2 cellular contexts compared by ENCODE assay signal in the genomic region with DNA sequence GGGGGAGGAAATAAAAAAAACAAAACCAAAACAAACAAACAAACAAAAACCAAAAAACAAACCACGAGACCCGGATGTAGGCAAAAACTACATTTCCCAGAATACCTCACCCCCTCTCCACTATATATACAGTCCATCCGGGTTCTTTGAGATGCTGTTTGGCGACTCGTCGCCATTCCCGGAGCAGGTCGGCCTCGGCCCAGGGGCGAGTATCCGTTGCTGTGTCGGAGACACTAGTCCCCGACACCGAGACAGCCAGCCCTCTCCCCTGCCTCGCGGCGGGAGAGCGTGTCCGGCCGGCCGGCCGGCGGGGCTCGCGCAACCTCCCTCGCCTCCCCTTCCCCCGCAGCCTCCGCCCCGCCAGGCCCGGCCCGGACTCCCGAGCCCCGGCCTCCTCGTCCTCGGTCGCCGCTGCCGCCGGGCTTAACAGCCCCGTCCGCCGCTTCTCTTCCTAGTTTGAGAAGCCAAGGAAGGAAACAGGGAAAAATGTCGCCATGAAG.
TF ChIP-seq lines count a peak whose summit lies in the region.

A gene (plus strand): TSS at position 154 of the 500 bp plus-strand sequence. CDS start 456 bp downstream, outside the sequence.

TF ChIP-seq in HCT116, 20 proteins besides CTCF, POLR2A, EP300 and RAD21 (continued from another document):
- TF ChIP-seq, protein P1, sequence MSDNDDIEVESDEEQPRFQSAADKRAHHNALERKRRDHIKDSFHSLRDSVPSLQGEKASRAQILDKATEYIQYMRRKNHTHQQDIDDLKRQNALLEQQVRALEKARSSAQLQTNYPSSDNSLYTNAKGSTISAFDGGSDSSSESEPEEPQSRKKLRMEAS (IDR thresholded peaks at IDR 0.05), result 0 out of 2 replicates have a peak, but pooled peaks have one; percentile 19
- TF ChIP-seq FOSL1 (IDR thresholded peaks at IDR 0.05; ENCODE audit: low read depth) (no peak), CEBPB (IDR thresholded peaks at IDR 0.05; ENCODE audit: low read depth) (no peak), ZNF274 (IDR thresholded peaks at IDR 0.05; ENCODE audit: low read depth, low read length) (no peak), EZH2 (IDR thresholded peaks at IDR 0.05) (no peak), ZFX (IDR thresholded peaks at IDR 0.05) (peak; percentile 98), YY1 (IDR thresholded peaks at IDR 0.05; ENCODE audit: extremely low read depth, insufficient replicate concordance, low read depth, low read length) (peak; percentile 89), EGR1 (IDR thresholded peaks at IDR 0.05; ENCODE audit: low read depth) (no peak), CBX3 (IDR thresholded peaks at IDR 0.05; ENCODE audit: low read depth) (0 out of 2 replicates have a peak, but pooled peaks have one; percentile 31), EZH2phosphoT487 (IDR thresholded peaks at IDR 0.05; ENCODE audit: borderline replicate concordance) (no peak), TCF7L2 (IDR thresholded peaks at IDR 0.05; ENCODE audit: borderline replicate concordance, extremely low read depth, insufficient read depth, insufficient read length) (no peak), SIN3A (IDR thresholded peaks at IDR 0.05; ENCODE audit: low read depth) (peak; percentile 49; the same call in 1 of the 2 replicates), SP1 (IDR thresholded peaks at IDR 0.05; ENCODE audit: low read depth) (peak; percentile 41; the same call in 1 of the 2 replicates)
- TF ChIP-seq, protein P2, sequence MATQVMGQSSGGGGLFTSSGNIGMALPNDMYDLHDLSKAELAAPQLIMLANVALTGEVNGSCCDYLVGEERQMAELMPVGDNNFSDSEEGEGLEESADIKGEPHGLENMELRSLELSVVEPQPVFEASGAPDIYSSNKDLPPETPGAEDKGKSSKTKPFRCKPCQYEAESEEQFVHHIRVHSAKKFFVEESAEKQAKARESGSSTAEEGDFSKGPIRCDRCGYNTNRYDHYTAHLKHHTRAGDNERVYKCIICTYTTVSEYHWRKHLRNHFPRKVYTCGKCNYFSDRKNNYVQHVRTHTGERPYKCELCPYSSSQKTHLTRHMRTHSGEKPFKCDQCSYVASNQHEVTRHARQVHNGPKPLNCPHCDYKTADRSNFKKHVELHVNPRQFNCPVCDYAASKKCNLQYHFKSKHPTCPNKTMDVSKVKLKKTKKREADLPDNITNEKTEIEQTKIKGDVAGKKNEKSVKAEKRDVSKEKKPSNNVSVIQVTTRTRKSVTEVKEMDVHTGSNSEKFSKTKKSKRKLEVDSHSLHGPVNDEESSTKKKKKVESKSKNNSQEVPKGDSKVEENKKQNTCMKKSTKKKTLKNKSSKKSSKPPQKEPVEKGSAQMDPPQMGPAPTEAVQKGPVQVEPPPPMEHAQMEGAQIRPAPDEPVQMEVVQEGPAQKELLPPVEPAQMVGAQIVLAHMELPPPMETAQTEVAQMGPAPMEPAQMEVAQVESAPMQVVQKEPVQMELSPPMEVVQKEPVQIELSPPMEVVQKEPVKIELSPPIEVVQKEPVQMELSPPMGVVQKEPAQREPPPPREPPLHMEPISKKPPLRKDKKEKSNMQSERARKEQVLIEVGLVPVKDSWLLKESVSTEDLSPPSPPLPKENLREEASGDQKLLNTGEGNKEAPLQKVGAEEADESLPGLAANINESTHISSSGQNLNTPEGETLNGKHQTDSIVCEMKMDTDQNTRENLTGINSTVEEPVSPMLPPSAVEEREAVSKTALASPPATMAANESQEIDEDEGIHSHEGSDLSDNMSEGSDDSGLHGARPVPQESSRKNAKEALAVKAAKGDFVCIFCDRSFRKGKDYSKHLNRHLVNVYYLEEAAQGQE (IDR thresholded peaks at IDR 0.05; ENCODE audit: low read depth), result no peak
- TF ChIP-seq, protein P3, sequence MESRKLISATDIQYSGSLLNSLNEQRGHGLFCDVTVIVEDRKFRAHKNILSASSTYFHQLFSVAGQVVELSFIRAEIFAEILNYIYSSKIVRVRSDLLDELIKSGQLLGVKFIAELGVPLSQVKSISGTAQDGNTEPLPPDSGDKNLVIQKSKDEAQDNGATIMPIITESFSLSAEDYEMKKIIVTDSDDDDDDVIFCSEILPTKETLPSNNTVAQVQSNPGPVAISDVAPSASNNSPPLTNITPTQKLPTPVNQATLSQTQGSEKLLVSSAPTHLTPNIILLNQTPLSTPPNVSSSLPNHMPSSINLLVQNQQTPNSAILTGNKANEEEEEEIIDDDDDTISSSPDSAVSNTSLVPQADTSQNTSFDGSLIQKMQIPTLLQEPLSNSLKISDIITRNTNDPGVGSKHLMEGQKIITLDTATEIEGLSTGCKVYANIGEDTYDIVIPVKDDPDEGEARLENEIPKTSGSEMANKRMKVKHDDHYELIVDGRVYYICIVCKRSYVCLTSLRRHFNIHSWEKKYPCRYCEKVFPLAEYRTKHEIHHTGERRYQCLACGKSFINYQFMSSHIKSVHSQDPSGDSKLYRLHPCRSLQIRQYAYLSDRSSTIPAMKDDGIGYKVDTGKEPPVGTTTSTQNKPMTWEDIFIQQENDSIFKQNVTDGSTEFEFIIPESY (IDR thresholded peaks at IDR 0.05; ENCODE audit: extremely low read depth, insufficient replicate concordance, low read length), result no peak
TF ChIP-seq in HCT116: peak in this region for 8.

TF ChIP-seq in SK-N-SH, 30 proteins besides CTCF, POLR2A, EP300 and RAD21 (continued from another document):
- TF ChIP-seq, protein P2 (IDR thresholded peaks at IDR 0.05; ENCODE audit: low read depth, low read length), result no peak
- TF ChIP-seq RCOR1 (IDR thresholded peaks at IDR 0.05; ENCODE audit: low read length), result no peak
- TF ChIP-seq, protein P3 (IDR thresholded peaks at IDR 0.05; ENCODE audit: borderline replicate concordance, low read depth), result no peak
- TF ChIP-seq MXI1 (IDR thresholded peaks at IDR 0.05; ENCODE audit: low read depth, low read length), result peak; percentile 33; the same call in 1 of the 2 replicates
- TF ChIP-seq, protein P4, sequence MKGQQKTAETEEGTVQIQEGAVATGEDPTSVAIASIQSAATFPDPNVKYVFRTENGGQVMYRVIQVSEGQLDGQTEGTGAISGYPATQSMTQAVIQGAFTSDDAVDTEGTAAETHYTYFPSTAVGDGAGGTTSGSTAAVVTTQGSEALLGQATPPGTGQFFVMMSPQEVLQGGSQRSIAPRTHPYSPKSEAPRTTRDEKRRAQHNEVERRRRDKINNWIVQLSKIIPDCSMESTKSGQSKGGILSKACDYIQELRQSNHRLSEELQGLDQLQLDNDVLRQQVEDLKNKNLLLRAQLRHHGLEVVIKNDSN (IDR thresholded peaks at IDR 0.05; ENCODE audit: borderline replicate concordance, low read depth), result no peak
- TF ChIP-seq TCF12 (IDR thresholded peaks at IDR 0.05), result no peak
- TF ChIP-seq YY1 (IDR thresholded peaks at IDR 0.05; ENCODE audit: low read depth), result peak; percentile 76; the same call in 1 of the 2 replicates
- peak; percentile 94 for TF ChIP-seq POLR2AphosphoS5 (IDR thresholded peaks at IDR 0.05; ENCODE audit: low read depth, low read length)
- TF ChIP-seq RXRA (IDR thresholded peaks at IDR 0.05; ENCODE audit: borderline replicate concordance, low read depth), result no peak
- TF ChIP-seq, protein P1 (IDR thresholded peaks at IDR 0.05; ENCODE audit: low read depth), result no peak
- TF ChIP-seq, protein P5, sequence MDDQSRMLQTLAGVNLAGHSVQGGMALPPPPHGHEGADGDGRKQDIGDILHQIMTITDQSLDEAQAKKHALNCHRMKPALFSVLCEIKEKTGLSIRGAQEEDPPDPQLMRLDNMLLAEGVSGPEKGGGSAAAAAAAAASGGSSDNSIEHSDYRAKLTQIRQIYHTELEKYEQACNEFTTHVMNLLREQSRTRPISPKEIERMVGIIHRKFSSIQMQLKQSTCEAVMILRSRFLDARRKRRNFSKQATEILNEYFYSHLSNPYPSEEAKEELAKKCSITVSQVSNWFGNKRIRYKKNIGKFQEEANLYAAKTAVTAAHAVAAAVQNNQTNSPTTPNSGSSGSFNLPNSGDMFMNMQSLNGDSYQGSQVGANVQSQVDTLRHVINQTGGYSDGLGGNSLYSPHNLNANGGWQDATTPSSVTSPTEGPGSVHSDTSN (IDR thresholded peaks at IDR 0.05), result no peak
- no peak for TF ChIP-seq SMC3 (IDR thresholded peaks at IDR 0.05; ENCODE audit: low read depth, low read length)
- TF ChIP-seq, protein P6, sequence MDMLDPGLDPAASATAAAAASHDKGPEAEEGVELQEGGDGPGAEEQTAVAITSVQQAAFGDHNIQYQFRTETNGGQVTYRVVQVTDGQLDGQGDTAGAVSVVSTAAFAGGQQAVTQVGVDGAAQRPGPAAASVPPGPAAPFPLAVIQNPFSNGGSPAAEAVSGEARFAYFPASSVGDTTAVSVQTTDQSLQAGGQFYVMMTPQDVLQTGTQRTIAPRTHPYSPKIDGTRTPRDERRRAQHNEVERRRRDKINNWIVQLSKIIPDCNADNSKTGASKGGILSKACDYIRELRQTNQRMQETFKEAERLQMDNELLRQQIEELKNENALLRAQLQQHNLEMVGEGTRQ (IDR thresholded peaks at IDR 0.05; ENCODE audit: borderline replicate concordance, low read depth, low read length), result no peak
- TF ChIP-seq NFIC (IDR thresholded peaks at IDR 0.05; ENCODE audit: borderline replicate concordance), result no peak
- TF ChIP-seq FOXM1 (IDR thresholded peaks at IDR 0.05; ENCODE audit: low read depth), result no peak
- no peak for TF ChIP-seq JUND (IDR thresholded peaks at IDR 0.05)
- TF ChIP-seq FOSL2 (IDR thresholded peaks at IDR 0.05; ENCODE audit: borderline replicate concordance, low read depth), result no peak
- TF ChIP-seq RFX5 (IDR thresholded peaks at IDR 0.05; ENCODE audit: low read length), result no peak
- TF ChIP-seq GABPA (IDR thresholded peaks at IDR 0.05; ENCODE audit: low read depth), result peak; percentile 27; the same call in 1 of the 2 replicates
- TF ChIP-seq NRF1 (IDR thresholded peaks at IDR 0.05; ENCODE audit: low read depth, low read length), result no peak; the same call in 1 of the 2 replicates
- peak; percentile 79 for TF ChIP-seq ELF1 (IDR thresholded peaks at IDR 0.05)
- TF ChIP-seq GATA2 (CRISPR knock-in tag; IDR thresholded peaks at IDR 0.05), result no peak
- TF ChIP-seq SIN3A (IDR thresholded peaks at IDR 0.05; ENCODE audit: borderline replicate concordance, low read depth, low read length), result peak; percentile 76; the same call in 1 of the 2 replicates
